15 cellular contexts compared by ENCODE assay signal in the genomic region with DNA sequence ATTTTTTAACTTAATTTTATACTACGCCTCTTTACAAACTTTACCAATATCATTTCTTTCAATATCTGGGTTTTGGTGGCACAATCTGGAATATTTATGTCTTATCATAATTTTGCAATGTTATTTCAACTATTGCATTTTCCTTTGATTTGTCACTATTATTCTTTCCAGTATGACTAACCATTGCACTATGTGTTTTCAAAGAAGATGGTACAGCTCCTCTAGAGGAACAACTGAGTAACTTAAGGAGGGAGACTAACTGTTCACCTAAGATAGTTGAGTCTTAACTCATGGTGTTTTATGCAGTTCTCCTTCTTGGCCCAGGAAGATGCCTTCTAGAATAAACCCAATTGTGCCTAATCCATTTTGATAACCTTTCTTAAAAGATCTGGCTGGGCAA.
DNase-seq lines count a peak whose midpoint lies in the region; ATAC-seq and TF ChIP-seq lines count a peak whose summit lies in the region.
"Had no signal": no experiment of that assay in that cellular context is flagged by ENCODE, and none has a peak within 500 bp of the region (broad histone marks: within the 10 kb centered on the region; RNA-seq: fewer than 3 reads in every experiment).

No MANE protein-coding gene starts in this region.

- H3K9me3 ChIP-seq in vagina = no peaks in the 10 kb centered on the region
- H3K9me3 ChIP-seq: esophagus squamous epithelium, thyroid gland had no signal

- H3K4me3 Mint-ChIP-seq in stimulated activated naive CD8-positive, alpha-beta T cell treated with anti-CD3 and anti-CD28 coated beads, Interleukin-15, amount 100 ng/mL, for 72 hours = no peak overlapping the region
- H3K4me3 Mint-ChIP-seq: naive B cell had no signal

- H3K27me3 ChIP-seq in vagina = no peaks in the 10 kb centered on the region
- H3K27me3 ChIP-seq: esophagus squamous epithelium, thyroid gland had no signal

- H3K27ac ChIP-seq in vagina = no peak overlapping the region
- H3K27ac ChIP-seq: esophagus squamous epithelium, thyroid gland had no signal

- no peak for TF ChIP-seq POLR2A in vagina (IDR thresholded peaks at IDR 0.05)

- no peak overlapping the region for H3K4me3 ChIP-seq in astrocyte of the cerebellum (ENCODE audit: low read depth, low read length)
- H3K4me3 ChIP-seq in fibroblast of villous mesenchyme (ENCODE audit: low read depth, low read length) = no peak overlapping the region
- H3K4me3 ChIP-seq in vagina = no peak overlapping the region
- H3K4me3 ChIP-seq: esophagus squamous epithelium, thyroid gland had no signal

- ATAC-seq in stimulated activated naive CD8-positive, alpha-beta T cell treated with anti-CD3 and anti-CD28 coated beads, Interleukin-15, Interleukin-2, amounts not matched to agents 100 U/mL and 50 U/mL, for 24 hours = peak; percentile 43
- no peak for ATAC-seq in stimulated activated naive CD8-positive, alpha-beta T cell treated with anti-CD3 and anti-CD28 coated beads, Interleukin-15, amount 100 ng/mL, for 72 hours

- H3K27ac Mint-ChIP-seq in stimulated activated naive CD8-positive, alpha-beta T cell treated with anti-CD3 and anti-CD28 coated beads, Interleukin-15, amount 100 ng/mL, for 72 hours = no peak overlapping the region
- H3K27ac Mint-ChIP-seq: activated T-helper 2 cell treated with anti-CD3 and anti-CD28 coated beads, Interferon-gamma antibody, Interleukin-2, Interleukin-4, amounts not matched to agents 10 μg/mL and 5 μg/mL and 100 μg/mL, durations not matched to agents 14 hours and 24 hours and 36 hours; naive B cell had no signal

- H3K36me3 ChIP-seq in vagina = no peaks in the 10 kb centered on the region
- H3K36me3 ChIP-seq: esophagus squamous epithelium, thyroid gland had no signal

- no peaks in the 10 kb centered on the region for H3K4me1 Mint-ChIP-seq in stimulated activated naive CD8-positive, alpha-beta T cell treated with anti-CD3 and anti-CD28 coated beads, Interleukin-15, amount 100 ng/mL, for 72 hours
- H3K4me1 Mint-ChIP-seq: naive B cell had no signal

- no peaks in the 10 kb centered on the region for H3K9me3 Mint-ChIP-seq in stimulated activated naive CD8-positive, alpha-beta T cell treated with anti-CD3 and anti-CD28 coated beads, Interleukin-15, amount 100 ng/mL, for 72 hours
- H3K9me3 Mint-ChIP-seq: activated T-helper 2 cell treated with anti-CD3 and anti-CD28 coated beads, Interferon-gamma antibody, Interleukin-2, Interleukin-4, amounts not matched to agents 10 μg/mL and 5 μg/mL and 100 μg/mL, durations not matched to agents 14 hours and 24 hours and 36 hours; naive B cell had no signal

- no peaks in the 10 kb centered on the region for H3K27me3 Mint-ChIP-seq in stimulated activated naive CD8-positive, alpha-beta T cell treated with anti-CD3 and anti-CD28 coated beads, Interleukin-15, amount 100 ng/mL, for 72 hours

- H3K4me1 ChIP-seq in vagina = no peaks in the 10 kb centered on the region
- H3K4me1 ChIP-seq: esophagus squamous epithelium, thyroid gland had no signal

- DNase-seq in stimulated activated naive CD8-positive, alpha-beta T cell treated with anti-CD3 and anti-CD28 coated beads, Interleukin-15, Interleukin-2, amounts not matched to agents 100 U/mL and 50 U/mL, for 24 hours = no peak
- DNase-seq in stimulated activated naive CD8-positive, alpha-beta T cell treated with anti-CD3 and anti-CD28 coated beads, Interleukin-15, amount 100 ng/mL, for 72 hours = no peak
- peak; percentile 9 for DNase-seq in astrocyte of the cerebellum (ENCODE audit: low read depth)
- DNase-seq in fibroblast of villous mesenchyme (ENCODE audit: low read depth) = no peak
- DNase-seq in SHP77 (lab: John Stamatoyannopoulos, UW) = no peak
- no peak for DNase-seq in vagina (ENCODE audit: extremely low spot score in 2 of 2)
- no peak for DNase-seq in NCI-H1105 (lab: John Stamatoyannopoulos, UW)
- no peak for DNase-seq in GDM1 (lab: John Stamatoyannopoulos, UW)
- DNase-seq: caudate nucleus, DMS79, esophagus squamous epithelium, naive B cell, NCI-H2171, thyroid gland had no signal

- in situ Hi-C loops in astrocyte of the cerebellum (cut with HindIII; ENCODE audit: low sequenced_read_pairs) = no loop called here

- TF ChIP-seq CTCF in astrocyte of the cerebellum (IDR thresholded peaks at IDR 0.05; ENCODE audit: low read depth, low read length, missing control alignments) = no peak
- TF ChIP-seq CTCF in fibroblast of villous mesenchyme (IDR thresholded peaks at IDR 0.05; ENCODE audit: insufficient read depth, low read depth, low read length) = peak; percentile 12
- no peak for TF ChIP-seq CTCF in vagina (IDR thresholded peaks at IDR 0.05)

- intact Hi-C loops in vagina (cut with DNase I) = no loop called here
